In the genomic region with DNA sequence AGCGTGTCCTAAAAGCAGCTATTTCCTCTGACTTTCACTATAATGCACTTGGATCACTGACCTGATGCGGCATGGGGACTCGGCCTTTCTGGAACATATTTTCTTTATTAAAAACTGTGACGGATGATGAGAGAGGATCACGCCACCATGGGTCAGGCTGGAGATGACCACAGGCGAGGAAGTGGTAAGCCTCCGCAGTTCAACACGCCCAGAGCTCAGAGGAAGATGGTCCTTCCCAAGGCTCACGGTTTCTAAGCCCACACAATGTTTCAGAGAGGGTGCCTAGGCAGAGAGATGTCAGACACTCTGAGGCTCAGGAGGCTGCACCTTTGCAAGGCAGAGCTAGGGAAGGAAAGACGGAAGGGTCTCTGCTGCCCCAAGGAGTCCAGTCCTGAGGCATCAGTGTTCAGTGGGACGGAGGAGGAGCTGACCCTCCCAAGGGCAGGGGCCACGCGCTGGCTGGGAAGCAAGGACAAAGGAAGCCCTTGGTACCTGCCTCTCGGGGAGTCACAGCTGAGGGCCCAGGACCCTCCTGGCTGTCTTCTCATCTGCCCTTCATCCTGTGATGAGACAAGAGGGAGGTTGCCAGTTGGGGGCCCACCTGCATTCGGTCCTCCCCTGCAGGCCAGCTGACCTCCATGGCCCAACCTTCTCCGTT, we compare ENCODE assay signal across 27 cellular contexts. TPM values are rescaled to one million over a fixed set of nuclear protein-coding genes. Genes with fewer than 3 reads are reported as not detected.
DNase-seq lines count a peak whose midpoint lies in the region; ATAC-seq and TF ChIP-seq lines count a peak whose summit lies in the region.
"Had no signal": no experiment of that assay in that cellular context is flagged by ENCODE, and none has a peak within 500 bp of the region (broad histone marks: within the 10 kb centered on the region; RNA-seq: fewer than 3 reads in every experiment).

No MANE protein-coding gene starts in this region.

- H3K27ac Mint-ChIP-seq in dendritic cell treated with granulocyte-macrophage colony-stimulating factor and Interleukin-4, amounts not matched to agents 40 ng/mL and 50 ng/mL, for 4 days: peak overlapping the region; percentile 51
- H3K27ac Mint-ChIP-seq: activated CD8-positive, alpha-beta T cell treated with anti-CD3 and anti-CD28 coated beads for 36 hours had no signal

- H3K9me3 Mint-ChIP-seq in dendritic cell treated with granulocyte-macrophage colony-stimulating factor and Interleukin-4, amounts not matched to agents 40 ng/mL and 50 ng/mL, for 4 days: no peaks in the 10 kb centered on the region
- H3K9me3 Mint-ChIP-seq: activated CD8-positive, alpha-beta T cell treated with anti-CD3 and anti-CD28 coated beads for 36 hours; immature natural killer cell had no signal

- peaks cover 24% of the 10 kb centered on the region for H3K36me3 Mint-ChIP-seq in dendritic cell treated with granulocyte-macrophage colony-stimulating factor and Interleukin-4, amounts not matched to agents 40 ng/mL and 50 ng/mL, for 4 days (ENCODE audit: low read depth)
- H3K36me3 Mint-ChIP-seq: immature natural killer cell had no signal

- peaks cover 11% of the 10 kb centered on the region for H3K4me1 ChIP-seq in lower lobe of right lung
- H3K4me1 ChIP-seq in transverse colon: peaks cover 23 to 52% (median 31%) of the 10 kb centered on the region in 4 donors
- H3K4me1 ChIP-seq: HAP-1, left ventricle myocardium inferior had no signal

- H3K4me1 Mint-ChIP-seq in dendritic cell treated with granulocyte-macrophage colony-stimulating factor and Interleukin-4, amounts not matched to agents 40 ng/mL and 50 ng/mL, for 4 days (ENCODE audit: low read depth): peaks cover 76% of the 10 kb centered on the region

- 82 to 95% methylated on average over 3 to 16 of the region's 16 CpGs for WGBS in transverse colon (ENCODE audit: low coverage in 1 of 2), 2 donors

- no peak overlapping the region for H3K27ac ChIP-seq in lower lobe of right lung
- peak overlapping the region in 3 of 4 donors; percentile 6 to 60 (median 51) for H3K27ac ChIP-seq in transverse colon
- H3K27ac ChIP-seq: left ventricle myocardium inferior, psoas muscle had no signal

- ATAC-seq in lower lobe of right lung: no peak
- ATAC-seq: activated CD8-positive, alpha-beta T cell treated with anti-CD3 and anti-CD28 coated beads for 36 hours; mucosa of descending colon; psoas muscle had no signal

- H3K36me3 ChIP-seq in lower lobe of right lung (no peaks in the 10 kb centered on the region), transverse colon (no peaks in the 10 kb centered on the region)
- H3K36me3 ChIP-seq: HAP-1, left ventricle myocardium inferior, thyroid gland had no signal

- H3K4me3 ChIP-seq in HFF-Myc (replicated peaks; ENCODE audit: low read depth, low read length): no peak overlapping the region
- H3K4me3 ChIP-seq in lower lobe of right lung: no peak overlapping the region
- no peak overlapping the region for H3K4me3 ChIP-seq in transverse colon
- H3K4me3 ChIP-seq: HAP-1, left ventricle myocardium inferior, mucosa of descending colon, psoas muscle, thyroid gland had no signal

- no peaks in the 10 kb centered on the region for H3K27me3 ChIP-seq in lower lobe of right lung (ENCODE audit: low read depth)
- no peaks in the 10 kb centered on the region for H3K27me3 ChIP-seq in transverse colon
- H3K27me3 ChIP-seq: thyroid gland had no signal

- in situ Hi-C loops in transverse colon (cut with MboI; ENCODE audit: low pct_ligation_motif_present in 1 of 4, low pct_unique_long_range_greater_than_20kb in 1 of 4, low sequenced_read_pairs in 3 of 4): no loop called here

- TF ChIP-seq CTCF in HFF-Myc (IDR thresholded peaks at IDR 0.05; ENCODE audit: low read depth, low read length, missing control alignments) (no peak), lower lobe of right lung (IDR thresholded peaks at IDR 0.05) (no peak), transverse colon (IDR thresholded peaks at IDR 0.05) (no peak)

- intact Hi-C loops in dendritic cell treated with granulocyte-macrophage colony-stimulating factor and Interleukin-4, amounts not matched to agents 40 ng/mL and 50 ng/mL, for 4 days (cut with micrococcal nuclease): no loop called here
- intact Hi-C loops in lower lobe of right lung (cut with DNase I): no loop called here
- intact Hi-C loops in transverse colon (cut with DNase I; ENCODE audit: low total_unique reads): no loop called here

- peak; percentile 14 for DNase-seq in HFF-Myc (ENCODE audit: extremely low read depth, low read depth)
- DNase-seq in lower lobe of right lung: peak; percentile 45
- no peak for DNase-seq in transverse colon
- no peak for DNase-seq in epidermal melanocyte (ENCODE audit: insufficient read length, low spot score)
- DNase-seq in NOMO-1 (lab: John Stamatoyannopoulos, UW; ENCODE audit: unreplicated experiment in 2 of 2): no peak
- DNase-seq in NCI-H1930 (lab: John Stamatoyannopoulos, UW): no peak
- DNase-seq: activated CD4-positive, CD25-positive, alpha-beta regulatory T cell; activated CD8-positive, alpha-beta T cell treated with anti-CD3 and anti-CD28 coated beads for 36 hours; activated effector memory CD4-positive, alpha-beta T cell treated with anti-CD3 and anti-CD28 coated beads, Interleukin-2, amount 50 U/mL, for 16 hours; activated T-cell treated with anti-CD3 and anti-CD28 coated beads for 4 hours; immature natural killer cell; KBM-7; left ventricle myocardium inferior; mucosa of descending colon; MV-4-11; NCI-H1694 treated with DMSO at 0.1 percent for 48 hours; NCI-H69; OCI-M1; psoas muscle; Right ventricle myocardium superior; small intestine; stimulated activated naive CD4-positive, alpha-beta T cell; T1000; thyroid gland had no signal

- no peaks in the 10 kb centered on the region for H3K9me3 ChIP-seq in lower lobe of right lung
- no peaks in the 10 kb centered on the region for H3K9me3 ChIP-seq in transverse colon
- H3K9me3 ChIP-seq: HAP-1, left ventricle myocardium inferior, mucosa of descending colon, psoas muscle, thyroid gland had no signal

- TF ChIP-seq EP300 in transverse colon (IDR thresholded peaks at IDR 0.05; ENCODE audit: low read depth): no peak

- TF ChIP-seq POLR2A in transverse colon (IDR thresholded peaks at IDR 0.05): no peak

- H3K4me3 Mint-ChIP-seq in dendritic cell treated with granulocyte-macrophage colony-stimulating factor and Interleukin-4, amounts not matched to agents 40 ng/mL and 50 ng/mL, for 4 days: no peak overlapping the region
- H3K4me3 Mint-ChIP-seq: activated CD8-positive, alpha-beta T cell treated with anti-CD3 and anti-CD28 coated beads for 36 hours; brain had no signal

- peaks cover 44% of the 10 kb centered on the region for H3K27me3 Mint-ChIP-seq in dendritic cell treated with granulocyte-macrophage colony-stimulating factor and Interleukin-4, amounts not matched to agents 40 ng/mL and 50 ng/mL, for 4 days
- H3K27me3 Mint-ChIP-seq: activated CD8-positive, alpha-beta T cell treated with anti-CD3 and anti-CD28 coated beads for 36 hours had no signal

RNA-seq across cellular contexts. Expression of a gene that starts 9.5 kb away (rescaled TPM):
- total RNA-seq in lower lobe of right lung (36.5 TPM), transverse colon (10 to 100 TPM in 3 of 4 donors, 1 to 10 TPM in 1; 10.0 to 25.4 (median 16.0) TPM)

Comparison
In these comparisons a context has a peak if more than half of its experiments do, and no peak if none do; other contexts are left out.
1. DNase-seq: peak in HFF-Myc (single experiment) and lower lobe of right lung (single experiment); none in transverse colon (single experiment), epidermal melanocyte (single experiment), NOMO-1 (0 of 2) and NCI-H1930 (0 of 2).